7 cellular contexts compared by ENCODE assay signal in genomic region chr7:5426226-5426475, GRCh38. TPM values are rescaled to one million over a fixed set of nuclear protein-coding genes. Genes with fewer than 3 reads are reported as not detected.
DNase-seq lines count a peak whose midpoint lies in the region; ATAC-seq, FAIRE-seq and TF ChIP-seq lines count a peak whose summit lies in the region.

No MANE protein-coding gene starts in this region.

- H3K27me3 ChIP-seq in gastrocnemius medialis, result no peaks in the 10 kb centered on the region

- peak; percentile 71 for DNase-seq in HCEC 1CT
- peak; percentile 38 for DNase-seq in RCC 7860 (ENCODE audit: low spot score)
- peak; percentile 62 for DNase-seq in fibroblast of the aortic adventitia (ENCODE audit: low read depth)
- no peak for DNase-seq in gastrocnemius medialis
- no peak for DNase-seq in activated gamma-delta T cell (lab: John Stamatoyannopoulos, UW)

- H3K4me1 ChIP-seq in gastrocnemius medialis, result peaks cover 16 to 24% of the 10 kb centered on the region in 2 donors

- FAIRE-seq in RCC 7860 (lab: Jason Lieb, UNC), result no peak

- H3K36me3 ChIP-seq in gastrocnemius medialis, result no peaks in the 10 kb centered on the region

- intact Hi-C loops in gastrocnemius medialis (cut with DNase I; ENCODE audit: low total_unique reads), result no loop called here

- no peak for TF ChIP-seq POLR2A in gastrocnemius medialis (IDR thresholded peaks at IDR 0.05)

- in situ Hi-C loops in gastrocnemius medialis (cut with MboI; ENCODE audit: low sequenced_read_pairs in 4 of 4), result no loop called here

- H3K9me3 ChIP-seq in gastrocnemius medialis, result no peaks in the 10 kb centered on the region

- H3K27ac ChIP-seq in gastrocnemius medialis, result peak overlapping the region; percentile 94 to 100 (median 100)

- TF ChIP-seq CTCF in fibroblast of the aortic adventitia (IDR thresholded peaks at IDR 0.05; ENCODE audit: insufficient read depth, low read length) (no peak), gastrocnemius medialis (IDR thresholded peaks at IDR 0.05 in 4 of 5, conservative IDR thresholded peaks at IDR 0.05 in 1 of 5) (no peak)

- ATAC-seq in gastrocnemius medialis (peak in 1 of 2 donors; percentile 0), GM21447 (IDR thresholded peaks at IDR 0.05; ENCODE audit: unreplicated experiment) (no peak), GM21786 (IDR thresholded peaks at IDR 0.05; ENCODE audit: unreplicated experiment) (no peak)

- peak overlapping the region; percentile 91 for H3K4me3 ChIP-seq in fibroblast of the aortic adventitia (ENCODE audit: low read depth, low read length)
- peak overlapping the region; percentile 76 to 91 (median 85) for H3K4me3 ChIP-seq in gastrocnemius medialis

RNA-seq across cellular contexts. Expression of gene TNRC18, which starts 2.5 kb away (rescaled TPM):
- total RNA-seq in fibroblast of the aortic adventitia (ENCODE audit: low replicate concordance) (57.8 and 155 TPM in 2 replicates), gastrocnemius medialis (10 to 100 TPM in 3 of 4 donors, 1 to 10 TPM in 1; 8.7 to 31.2 (median 20.5) TPM)

Comparison
In these comparisons a context has a peak if more than half of its experiments do, and no peak if none do; other contexts are left out.
1. DNase-seq: peak in HCEC 1CT (single experiment), RCC 7860 (single experiment) and fibroblast of the aortic adventitia (single experiment); none in gastrocnemius medialis (0 of 2) and activated gamma-delta T cell (single experiment).